Comparison of ENCODE assay signal across 7 cellular contexts in the genomic region with DNA sequence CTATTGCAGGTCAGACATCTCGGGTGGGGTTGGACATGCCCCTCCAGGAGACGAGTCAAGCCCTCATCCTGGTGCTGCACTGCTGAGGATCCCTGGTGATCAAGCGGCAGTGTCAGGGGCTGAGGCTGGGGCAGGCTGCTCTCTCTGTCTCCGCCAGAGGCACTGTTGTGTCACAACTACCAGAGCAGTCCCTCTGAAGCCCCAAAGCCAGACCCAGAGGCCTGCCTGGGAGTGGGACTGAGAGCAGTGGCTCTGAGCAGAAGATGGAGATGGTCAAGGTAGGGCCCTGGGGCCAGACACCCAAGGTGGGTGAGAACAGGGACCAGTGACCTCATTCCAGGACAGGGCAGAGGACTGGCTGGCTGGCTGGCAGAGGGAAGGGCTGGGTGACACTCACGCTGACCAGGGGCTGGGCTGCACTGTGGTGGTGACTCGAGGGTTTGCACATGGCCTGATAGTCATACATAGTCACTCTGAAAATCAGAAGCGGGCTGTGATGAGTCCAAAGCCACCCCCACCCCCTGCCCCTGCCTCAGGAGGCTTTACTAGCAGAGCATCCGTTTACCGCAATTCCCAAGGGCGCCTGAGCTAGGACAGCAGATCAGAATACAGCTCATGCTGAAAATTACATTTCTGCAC. TPM values are rescaled to one million over a fixed set of nuclear protein-coding genes. Genes with fewer than 3 reads are reported as not detected.
DNase-seq lines count a peak whose midpoint lies in the region; ATAC-seq, FAIRE-seq and TF ChIP-seq lines count a peak whose summit lies in the region.

No MANE protein-coding gene starts in this region.

- peaks cover 27 to 31% (median 27%) of the 10 kb centered on the region in 3 donors for H3K4me1 Mint-ChIP-seq in naive B cell

- peak; percentile 72 for DNase-seq in GM12865 (ENCODE audit: low read depth)
- DNase-seq in HTR-8/SVneo (ENCODE audit: insufficient read length, low spot score) = peak; percentile 62
- no peak for DNase-seq in astrocyte of the cerebellum (ENCODE audit: low read depth)
- no peak for DNase-seq in naive B cell
- DNase-seq in stimulated activated CD4-positive, alpha-beta T cell treated with anti-CD3 and anti-CD28 coated beads, Interleukin-4, amount 100 ng/mL, for 1 hour = no peak
- DNase-seq in NCI-H2029 treated with DMSO at 0.1 percent for 48 hours (lab: John Stamatoyannopoulos, UW) = no peak
- no peak for DNase-seq in NCI-H510A treated with DMSO at 0.1 percent for 48 hours (lab: John Stamatoyannopoulos, UW)

- H3K36me3 Mint-ChIP-seq in naive B cell = no peaks in the 10 kb centered on the region

- ATAC-seq in naive B cell (ENCODE audit: low read depth in 2 of 2) = peak; percentile 11 to 16

- FAIRE-seq in HTR-8/SVneo (lab: Jason Lieb, UNC) = peak; percentile 36

- TF ChIP-seq CTCF in GM12865 (IDR thresholded peaks at IDR 0.05; ENCODE audit: insufficient read depth, low read depth, low read length, missing control alignments) = peak; percentile 71
- peak; percentile 20 for TF ChIP-seq CTCF in astrocyte of the cerebellum (IDR thresholded peaks at IDR 0.05; ENCODE audit: low read depth, low read length, missing control alignments)

- H3K4me3 ChIP-seq in GM12865 (ENCODE audit: low read depth, low read length) (no peak overlapping the region), astrocyte of the cerebellum (ENCODE audit: low read depth, low read length) (no peak overlapping the region)

- H3K9me3 Mint-ChIP-seq in naive B cell = peaks cover 0 to 4% (median 0%) of the 10 kb centered on the region in 7 donors

- H3K27me3 Mint-ChIP-seq in naive B cell = no peaks in the 10 kb centered on the region

- peak overlapping the region in 5 of 8 donors; percentile 9 to 60 (median 31) for H3K4me3 Mint-ChIP-seq in naive B cell

- in situ Hi-C loops in astrocyte of the cerebellum (cut with HindIII; ENCODE audit: low sequenced_read_pairs) = loop anchor here (25.0 kb wide), 1 partner anchor 137 kb away; no protein-coding TSS in a partner anchor

- H3K27ac Mint-ChIP-seq in naive B cell = peak overlapping the region in 1 of 6 donors; percentile 38

RNA-seq across cellular contexts. Expression of a gene that starts 19.6 kb away (rescaled TPM):
- not detected for polyA plus RNA-seq in naive B cell (ENCODE audit: low read depth in 6 of 6)

Comparison
In these comparisons a context has a peak if more than half of its experiments do, and no peak if none do; other contexts are left out.
1. DNase-seq: peak in GM12865 (single experiment) and HTR-8/SVneo (single experiment); none in astrocyte of the cerebellum (single experiment), naive B cell (single experiment), stimulated activated CD4-positive, alpha-beta T cell treated with anti-CD3 and anti-CD28 coated beads, Interleukin-4, amount 100 ng/mL, for 1 hour (single experiment), NCI-H2029 treated with DMSO at 0.1 percent for 48 hours (single experiment) and NCI-H510A treated with DMSO at 0.1 percent for 48 hours (single experiment).